In the genomic region with DNA sequence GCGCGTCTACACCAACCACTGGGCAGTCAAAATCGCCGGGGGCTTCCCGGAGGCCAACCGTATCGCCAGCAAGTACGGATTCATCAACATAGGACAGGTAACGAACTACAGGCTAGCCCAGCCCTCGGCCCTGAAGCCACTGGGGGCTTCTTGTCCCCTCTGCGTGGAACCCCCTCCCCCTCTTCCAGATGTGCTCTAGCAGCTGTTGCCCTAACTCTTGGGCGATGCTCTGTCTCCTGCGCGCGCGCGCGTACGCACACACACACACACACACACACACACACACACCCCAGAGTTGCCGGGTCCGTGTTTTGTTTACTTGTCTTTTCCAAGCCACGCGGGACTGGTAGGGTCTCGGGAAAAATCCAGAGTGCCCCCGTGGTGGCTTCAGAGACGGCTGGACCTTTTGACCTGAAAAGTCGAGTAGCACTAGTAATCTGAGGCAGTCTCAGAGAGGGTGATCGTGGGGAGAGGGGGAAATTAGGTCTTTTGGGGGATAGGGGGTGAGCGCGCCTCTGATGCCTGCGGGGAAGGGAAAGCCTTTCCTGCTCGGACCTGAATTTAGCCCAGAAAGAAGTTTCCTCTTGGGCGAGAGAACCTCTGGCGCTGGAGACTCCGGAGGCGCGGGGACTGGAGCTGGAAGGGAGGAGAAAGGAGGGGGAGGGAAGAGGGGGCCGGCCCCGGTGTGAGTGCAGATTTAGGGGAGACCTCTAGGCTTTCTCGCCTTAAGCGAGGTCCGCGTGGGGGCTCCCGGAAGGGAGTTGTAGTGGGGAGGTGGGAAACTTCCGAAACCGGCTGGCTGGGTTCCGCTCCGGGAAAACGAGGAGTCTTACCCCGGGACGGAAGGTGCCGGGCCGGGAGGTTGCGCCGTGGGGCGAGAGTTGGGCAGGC, we compare ENCODE assay signal across 8 cellular contexts. TPM values are rescaled to one million over a fixed set of nuclear protein-coding genes. Genes with fewer than 3 reads are reported as not detected.
DNase-seq lines count a peak whose midpoint lies in the region; TF ChIP-seq lines count a peak whose summit lies in the region.

No MANE protein-coding gene starts in this region.

- intact Hi-C loops in esophagus muscularis mucosa (cut with DNase I): loop anchor here (5.0 kb wide), 6 partner anchors 61 to 411 kb away; no protein-coding TSS in a partner anchor

- H3K9me3 ChIP-seq in esophagus muscularis mucosa: no peaks in the 10 kb centered on the region
- H3K9me3 ChIP-seq in mucosa of stomach (ENCODE audit: control insufficient read depth, low read length): no peaks in the 10 kb centered on the region

- DNase-seq in HFF-Myc (ENCODE audit: extremely low read depth, low read depth) (no peak), esophagus muscularis mucosa (ENCODE audit: extremely low spot score) (peak; percentile 94), NK-92 (lab: John Stamatoyannopoulos, UW; ENCODE audit: unreplicated experiment) (no peak), SKM-1 (lab: John Stamatoyannopoulos, UW; ENCODE audit: unreplicated experiment) (no peak)
- peak; percentile 80 for DNase-seq in activated CD8-positive, alpha-beta memory T cell treated with anti-CD3 and anti-CD28 coated beads for 24 hours

- H3K27me3 ChIP-seq in ACC112 (ENCODE audit: insufficient read depth, low read length) (peaks cover 42% of the 10 kb centered on the region), esophagus muscularis mucosa (no peaks in the 10 kb centered on the region), mucosa of stomach (ENCODE audit: control insufficient read depth, insufficient read depth, low read length) (no peaks in the 10 kb centered on the region)

- no peaks in the 10 kb centered on the region for H3K36me3 ChIP-seq in ACC112 (ENCODE audit: insufficient read depth, low read length)
- no peaks in the 10 kb centered on the region for H3K36me3 ChIP-seq in esophagus muscularis mucosa
- no peaks in the 10 kb centered on the region for H3K36me3 ChIP-seq in mucosa of stomach (ENCODE audit: control insufficient read depth, insufficient read depth, low read length)

- H3K27ac ChIP-seq in ACC112 (ENCODE audit: low read depth, low read length) (no peak overlapping the region), esophagus muscularis mucosa (replicated peaks in 1 of 4) (peak overlapping the region; percentile 79 to 95 (median 95)), temporal lobe (ENCODE audit: low read depth, low read length) (peak overlapping the region; percentile 9)

- H2AFZ ChIP-seq in ACC112 (ENCODE audit: low read length, unreplicated experiment): peak overlapping the region; percentile 96

- H3K4me1 ChIP-seq in ACC112 (ENCODE audit: control insufficient read depth, insufficient read depth, low read length, unreplicated experiment): peaks cover 9% of the 10 kb centered on the region
- peaks cover 18 to 44% (median 40%) of the 10 kb centered on the region in 4 donors for H3K4me1 ChIP-seq in esophagus muscularis mucosa
- H3K4me1 ChIP-seq in mucosa of stomach (ENCODE audit: control insufficient read depth, insufficient read depth, low read length): peaks cover 10% of the 10 kb centered on the region

- H3K79me2 ChIP-seq in ACC112 (ENCODE audit: control insufficient read depth, insufficient read depth, low read length, unreplicated experiment): no peaks in the 10 kb centered on the region

- no peak for TF ChIP-seq EP300 in esophagus muscularis mucosa (IDR thresholded peaks at IDR 0.05)

- WGBS in esophagus muscularis mucosa: 2% methylated on average over 37 of the region's 56 CpGs

- peak overlapping the region; percentile 83 for H3K4me3 ChIP-seq in ACC112 (ENCODE audit: low read depth, low read length)
- peak overlapping the region; percentile 57 for H3K4me3 ChIP-seq in HFF-Myc (replicated peaks; ENCODE audit: low read depth, low read length)
- H3K4me3 ChIP-seq in esophagus muscularis mucosa: peak overlapping the region; percentile 64 to 96 (median 88)
- H3K4me3 ChIP-seq in mucosa of stomach (ENCODE audit: low read length): peak overlapping the region; percentile 65

- TF ChIP-seq POLR2A in esophagus muscularis mucosa (IDR thresholded peaks at IDR 0.05; ENCODE audit: low read depth): no peak

- H3K9ac ChIP-seq in mucosa of stomach (ENCODE audit: low read length): peak overlapping the region; percentile 67

- TF ChIP-seq CTCF in HFF-Myc (IDR thresholded peaks at IDR 0.05; ENCODE audit: low read depth, low read length, missing control alignments) (no peak), esophagus muscularis mucosa (IDR thresholded peaks at IDR 0.05) (no peak)

RNA-seq across cellular contexts. Expression of a gene that starts 1.0 kb away (rescaled TPM):
- 10 to 100 TPM; 22.0 to 37.4 (median 27.8) TPM for total RNA-seq in esophagus muscularis mucosa
- 11.6 TPM for total RNA-seq in temporal lobe

Comparison
In these comparisons a context has a peak if more than half of its experiments do, and no peak if none do; other contexts are left out.
1. DNase-seq: peak in activated CD8-positive, alpha-beta memory T cell treated with anti-CD3 and anti-CD28 coated beads for 24 hours (single experiment) and esophagus muscularis mucosa (single experiment); none in HFF-Myc (single experiment), NK-92 (single experiment) and SKM-1 (single experiment).
2. Peak in every context shown above with its lines, with median percentiles within 50 percentile points of each other: H3K4me3 ChIP-seq.